In genomic region chr9:127783111-127783621, GRCh38 we compare ENCODE assay signal across 1 cellular context.
TF ChIP-seq lines count a peak whose summit lies in the region.

No MANE protein-coding gene starts in this region.

TF ChIP-seq in SK-N-SH, 30 proteins besides CTCF, POLR2A, EP300 and RAD21 (continued from another document):
- no peak for TF ChIP-seq ZBTB33 (IDR thresholded peaks at IDR 0.05; ENCODE audit: borderline replicate concordance, low read depth)
- no peak for TF ChIP-seq CHD2 (IDR thresholded peaks at IDR 0.05; ENCODE audit: low read length, partially characterized antibody)
- no peak for TF ChIP-seq ELF1 (IDR thresholded peaks at IDR 0.05)
- TF ChIP-seq MAX (IDR thresholded peaks at IDR 0.05; ENCODE audit: low read depth): no peak
- TF ChIP-seq MXI1 (IDR thresholded peaks at IDR 0.05; ENCODE audit: low read depth, low read length): no peak
- TF ChIP-seq SIN3A (IDR thresholded peaks at IDR 0.05; ENCODE audit: borderline replicate concordance, low read depth, low read length): no peak
- no peak for TF ChIP-seq TAF1 (IDR thresholded peaks at IDR 0.05; ENCODE audit: borderline replicate concordance, low read depth, low read length)
- TF ChIP-seq IRF3 (IDR thresholded peaks at IDR 0.05; ENCODE audit: low read depth, low read length): no peak
- TF ChIP-seq POLR2AphosphoS5 (IDR thresholded peaks at IDR 0.05; ENCODE audit: low read depth, low read length): no peak
- TF ChIP-seq FOXJ3 (CRISPR knock-in tag; IDR thresholded peaks at IDR 0.05): no peak
